Comparison of ENCODE assay signal across 25 cellular contexts in genomic region chr1:100882622-100883186, GRCh38. TPM values are rescaled to one million over a fixed set of nuclear protein-coding genes. Genes with fewer than 3 reads are reported as not detected.
DNase-seq lines count a peak whose midpoint lies in the region; ATAC-seq, FAIRE-seq and TF ChIP-seq lines count a peak whose summit lies in the region.
"Had no signal": no experiment of that assay in that cellular context is flagged by ENCODE, and none has a peak within 500 bp of the region (broad histone marks: within the 10 kb centered on the region; RNA-seq: fewer than 3 reads in every experiment).

No MANE protein-coding gene starts in this region.

- ATAC-seq in Right ventricle myocardium inferior: peak; percentile 67
- ATAC-seq: activated T-cell treated with anti-CD3 and anti-CD28 coated beads, Interleukin-2, amount 50 U/mL, for 72 hours; natural killer cell treated with Interleukin-12 subunit alpha and Interleukin-12 subunit beta and Interleukin-15 and Interleukin-18, amount 100 ng/mL, for 72 hours; Panc1 had no signal

- TF ChIP-seq POLR2A in vagina (IDR thresholded peaks at IDR 0.05): no peak

- H3K27me3 ChIP-seq in small intestine (ENCODE audit: control insufficient read depth in 2 of 2, insufficient read depth in 2 of 2, low read length in 2 of 2) (no peaks in the 10 kb centered on the region), vagina (no peaks in the 10 kb centered on the region)
- H3K27me3 ChIP-seq: thyroid gland had no signal

- no peak for DNase-seq in Right ventricle myocardium inferior (ENCODE audit: missing footprints)
- no peak for DNase-seq in cardiac septum (ENCODE audit: low spot score)
- DNase-seq in SIG-M5 treated with dmso at 0.1 percent for 504 hours (lab: John Stamatoyannopoulos, UW; ENCODE audit: unreplicated experiment): peak; percentile 84
- DNase-seq in foreskin melanocyte: peak; percentile 26
- DNase-seq in small intestine: peak; percentile 43
- no peak for DNase-seq in vagina (ENCODE audit: extremely low spot score in 2 of 2)
- DNase-seq in stimulated activated CD4-positive, alpha-beta T cell treated with anti-CD3 and anti-CD28 coated beads, Interleukin-1b, Interleukin-23, amount 100 ng/mL, for 48 hours: no peak
- DNase-seq in cerebellum (ENCODE audit: low spot score): no peak
- DNase-seq: activated naive CD4-positive, alpha-beta T cell treated with anti-CD3 and anti-CD28 coated beads, Interleukin-2, amount 10 ng/mL, durations not matched to agents 7 days and 5 days; activated T-cell treated with anti-CD3 and anti-CD28 coated beads, Interleukin-2, amount 50 U/mL, for 72 hours; aorta; COR-L47; IMR-90; mesendoderm; NCI-H1694; NCI-H774; SK-N-SH; stimulated activated naive CD4-positive, alpha-beta T cell; T1000; thyroid gland had no signal

- no peak for TF ChIP-seq CTCF in vagina (IDR thresholded peaks at IDR 0.05)

- FAIRE-seq in small intestine (lab: Jason Lieb, UNC): no peak
- FAIRE-seq: frontal cortex had no signal

- H3K4me3 ChIP-seq in small intestine (ENCODE audit: low read depth in 1 of 2, low read length in 2 of 2) (no peak overlapping the region), vagina (no peak overlapping the region)
- H3K4me3 ChIP-seq: HAP-1, thyroid gland had no signal

- H3K27ac ChIP-seq in small intestine (ENCODE audit: low read depth in 1 of 2, low read length in 1 of 2) (no peak overlapping the region), vagina (no peak overlapping the region)
- H3K27ac ChIP-seq: 22Rv1, thyroid gland had no signal

- H3K9me3 ChIP-seq in small intestine (ENCODE audit: control insufficient read depth, low read depth) (no peaks in the 10 kb centered on the region), vagina (no peaks in the 10 kb centered on the region)
- H3K9me3 ChIP-seq: HAP-1, SK-N-SH, thyroid gland had no signal

- intact Hi-C loops in Right ventricle myocardium inferior (cut with DNase I) (no loop called here), cardiac septum (cut with DNase I) (no loop called here), vagina (cut with DNase I) (no loop called here)

- no peaks in the 10 kb centered on the region for H3K36me3 ChIP-seq in small intestine (ENCODE audit: control insufficient read depth in 2 of 2, insufficient read depth in 2 of 2, low read length in 2 of 2)
- H3K36me3 ChIP-seq in vagina: no peaks in the 10 kb centered on the region
- H3K36me3 ChIP-seq: HAP-1 had no signal

- 22 to 49% (median 32%) methylated on average over 2 of the region's 2 CpGs for WGBS in small intestine, 3 donors

- H3K4me1 ChIP-seq in small intestine (ENCODE audit: control insufficient read depth in 2 of 2, insufficient read depth in 1 of 2, low read depth in 1 of 2, low read length in 1 of 2) (no peaks in the 10 kb centered on the region), vagina (no peaks in the 10 kb centered on the region)
- H3K4me1 ChIP-seq: HAP-1, thyroid gland had no signal

RNA-seq across cellular contexts. Expression of gene EXTL2, which starts 11.9 kb away (rescaled TPM):
- total RNA-seq in Right ventricle myocardium inferior (9.5 TPM), cardiac septum (7.1 TPM), vagina (10.1 TPM), cerebellum (38.5 TPM)
- 1 to 10 TPM; 1.3 to 5.2 (median 1.9) TPM for polyA plus RNA-seq in small intestine

RNA-seq across cellular contexts. Expression of gene SLC30A7, which starts 13.2 kb away (rescaled TPM):
- total RNA-seq in Right ventricle myocardium inferior (5.5 TPM), cardiac septum (8.5 TPM), vagina (14.2 TPM), cerebellum (22.8 TPM)
- polyA plus RNA-seq in small intestine: 1 to 10 TPM; 2.0 to 5.9 (median 2.2) TPM

Comparison
In these comparisons a context has a peak if more than half of its experiments do, and no peak if none do; other contexts are left out.
1. DNase-seq: peak in SIG-M5 treated with dmso at 0.1 percent for 504 hours (single experiment), foreskin melanocyte (single experiment) and small intestine (single experiment); none in Right ventricle myocardium inferior (single experiment), cardiac septum (single experiment), vagina (0 of 2), stimulated activated CD4-positive, alpha-beta T cell treated with anti-CD3 and anti-CD28 coated beads, Interleukin-1b, Interleukin-23, amount 100 ng/mL, for 48 hours (single experiment) and cerebellum (single experiment).